ENCODE assay signal across 1 cellular context in the genomic region with DNA sequence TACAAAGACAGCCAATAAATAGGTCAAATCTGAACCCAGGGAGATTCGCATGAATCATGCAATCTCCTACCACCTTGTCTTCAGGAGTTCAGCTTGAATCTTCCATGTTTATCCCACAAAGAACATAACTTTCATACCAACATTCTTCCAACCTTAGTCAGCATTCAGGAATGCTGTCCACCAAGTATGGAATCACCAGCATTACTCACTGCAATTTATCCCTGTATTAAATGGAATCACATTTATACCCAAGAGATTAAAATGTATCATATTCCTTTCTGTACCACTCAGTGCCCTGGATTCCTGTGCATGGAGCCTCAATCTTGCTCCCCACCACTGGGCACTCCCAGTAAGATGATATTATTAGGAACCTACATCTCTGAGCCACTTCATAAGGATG.
TF ChIP-seq lines count a peak whose summit lies in the region.

No MANE protein-coding gene starts in this region.

TF ChIP-seq in SK-N-SH, 30 proteins besides CTCF, POLR2A, EP300 and RAD21 (continued from another document):
- TF ChIP-seq USF1 (IDR thresholded peaks at IDR 0.05; ENCODE audit: borderline replicate concordance, low read depth) = no peak
- TF ChIP-seq, protein P1, sequence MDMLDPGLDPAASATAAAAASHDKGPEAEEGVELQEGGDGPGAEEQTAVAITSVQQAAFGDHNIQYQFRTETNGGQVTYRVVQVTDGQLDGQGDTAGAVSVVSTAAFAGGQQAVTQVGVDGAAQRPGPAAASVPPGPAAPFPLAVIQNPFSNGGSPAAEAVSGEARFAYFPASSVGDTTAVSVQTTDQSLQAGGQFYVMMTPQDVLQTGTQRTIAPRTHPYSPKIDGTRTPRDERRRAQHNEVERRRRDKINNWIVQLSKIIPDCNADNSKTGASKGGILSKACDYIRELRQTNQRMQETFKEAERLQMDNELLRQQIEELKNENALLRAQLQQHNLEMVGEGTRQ (IDR thresholded peaks at IDR 0.05; ENCODE audit: borderline replicate concordance, low read depth, low read length) = no peak
